Comparison of ENCODE assay signal across 8 cellular contexts in the genomic region with DNA sequence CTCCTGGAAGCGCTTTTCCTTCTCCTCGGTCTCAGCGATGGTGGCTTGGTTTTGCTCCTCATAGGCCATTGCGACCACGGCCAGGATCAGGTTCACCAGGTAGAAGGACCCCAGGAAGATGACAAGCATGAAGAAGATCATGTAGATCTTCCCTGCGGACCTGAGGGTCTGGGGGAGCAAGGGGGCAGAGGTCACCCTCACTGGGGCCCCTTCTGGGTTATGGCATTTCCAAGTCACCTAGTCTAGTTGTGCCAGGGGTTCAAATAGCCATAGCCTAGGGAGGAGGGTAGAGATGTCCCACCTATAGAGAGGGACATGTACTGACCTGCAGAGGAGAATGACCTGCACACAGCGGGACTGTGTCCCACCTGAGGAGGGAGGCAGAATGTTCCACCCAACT. TPM values are rescaled to one million over a fixed set of nuclear protein-coding genes. Genes with fewer than 3 reads are reported as not detected.
"Had no signal": no experiment of that assay in that cellular context is flagged by ENCODE, and none has a peak within 500 bp of the region (broad histone marks: within the 10 kb centered on the region; RNA-seq: fewer than 3 reads in every experiment).

No MANE protein-coding gene starts in this region.

- ATAC-seq: HCT116 had no signal

- H3K9me3 ChIP-seq: HAP-1 had no signal

- H3K4me1 ChIP-seq: HAP-1 had no signal

- DNase-seq: GM23248, GOT3, H7, HFFc6, IMR-90 had no signal

- H3K4me3 ChIP-seq: GM23248, HAP-1 had no signal

- H3K27ac ChIP-seq: GM23248 had no signal

- H2AFZ ChIP-seq: GM23248 had no signal

- H3K36me3 ChIP-seq: HAP-1 had no signal

- H3K9ac ChIP-seq: GM23248 had no signal

RNA-seq across cellular contexts. Expression of a gene that starts 43.5 kb away (rescaled TPM):
- total RNA-seq: GM23248, HT-29 had no signal
